Comparison of ENCODE assay signal across 1 cellular context in the genomic region with DNA sequence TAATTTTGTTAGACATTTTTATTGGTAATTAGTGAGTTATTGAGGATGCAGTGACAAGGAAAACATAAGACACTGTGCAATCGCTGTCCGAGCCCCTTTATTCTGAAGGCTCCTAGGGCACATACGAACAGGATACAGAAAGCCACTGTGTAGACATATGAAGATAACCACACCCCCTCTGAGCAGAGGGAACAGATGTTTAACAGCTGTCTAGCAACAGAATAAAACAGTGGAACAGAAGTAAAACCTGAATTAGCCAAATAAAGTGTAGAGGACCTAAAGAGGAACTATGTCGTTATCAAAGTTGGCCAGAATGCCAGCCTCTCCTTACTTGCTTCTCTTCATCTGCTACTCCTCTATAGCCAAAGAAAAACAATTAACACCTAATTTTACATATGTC.
A peak's percentile ranks its signal among the peaks of the same experiment; 100 is the strongest.
TF ChIP-seq lines count a peak whose summit lies in the region.

No MANE protein-coding gene starts in this region.

TF ChIP-seq in K562, 482 proteins besides CTCF, POLR2A, EP300 and RAD21 (continued from another document and continues in another):
- TF ChIP-seq, protein P1, sequence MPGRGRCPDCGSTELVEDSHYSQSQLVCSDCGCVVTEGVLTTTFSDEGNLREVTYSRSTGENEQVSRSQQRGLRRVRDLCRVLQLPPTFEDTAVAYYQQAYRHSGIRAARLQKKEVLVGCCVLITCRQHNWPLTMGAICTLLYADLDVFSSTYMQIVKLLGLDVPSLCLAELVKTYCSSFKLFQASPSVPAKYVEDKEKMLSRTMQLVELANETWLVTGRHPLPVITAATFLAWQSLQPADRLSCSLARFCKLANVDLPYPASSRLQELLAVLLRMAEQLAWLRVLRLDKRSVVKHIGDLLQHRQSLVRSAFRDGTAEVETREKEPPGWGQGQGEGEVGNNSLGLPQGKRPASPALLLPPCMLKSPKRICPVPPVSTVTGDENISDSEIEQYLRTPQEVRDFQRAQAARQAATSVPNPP (IDR thresholded peaks at IDR 0.05; ENCODE audit: borderline replicate concordance, insufficient read depth, insufficient read length), result no peak
- TF ChIP-seq DEAF1 (CRISPR knock-in tag; IDR thresholded peaks at IDR 0.05) (no peak), YY1 (IDR thresholded peaks at IDR 0.05; ENCODE audit: borderline replicate concordance in 1 of 3, control insufficient read depth in 1 of 3, extremely low read depth in 1 of 3, insufficient read depth in 3 of 3, insufficient read length in 1 of 3, insufficient replicate concordance in 2 of 3, low read depth in 1 of 3, low read length in 2 of 3) (no peak), SAFB (IDR thresholded peaks at IDR 0.05; ENCODE audit: borderline replicate concordance, low read depth, low read length) (no peak), KAT2B (IDR thresholded peaks at IDR 0.05; ENCODE audit: low read depth, low read length) (no peak), ZNF212 (CRISPR knock-in tag; IDR thresholded peaks at IDR 0.05) (no peak), ZNF785 (CRISPR knock-in tag; IDR thresholded peaks at IDR 0.05) (no peak), RCOR1 (IDR thresholded peaks at IDR 0.05; ENCODE audit: borderline replicate concordance in 1 of 2, low read depth in 2 of 2, low read length in 2 of 2) (0 out of 4 replicates have a peak, but pooled peaks of 1 of the 2 experiments have one; percentile 20), DIDO1 (tag; IDR thresholded peaks at IDR 0.05; ENCODE audit: low read depth) (no peak), CBFB (CRISPR knock-in tag; IDR thresholded peaks at IDR 0.05) (no peak), ZFPM2 (CRISPR knock-in tag; IDR thresholded peaks at IDR 0.05) (no peak), MTA3 (IDR thresholded peaks at IDR 0.05; ENCODE audit: borderline replicate concordance) (no peak), DLX4 (CRISPR knock-in tag; IDR thresholded peaks at IDR 0.05) (no peak), MITF (IDR thresholded peaks at IDR 0.05) (no peak), SRF (CRISPR knock-in tag; IDR thresholded peaks at IDR 0.05) (no peak), PURB (CRISPR knock-in tag; IDR thresholded peaks at IDR 0.05; ENCODE audit: low read depth) (no peak), TEAD4 (IDR thresholded peaks at IDR 0.05; ENCODE audit: low read length) (peak; percentile 78), TEAD4 (CRISPR knock-in tag; IDR thresholded peaks at IDR 0.05; ENCODE audit: borderline replicate concordance) (no peak), DMBX1 (CRISPR knock-in tag; IDR thresholded peaks at IDR 0.05; ENCODE audit: borderline replicate concordance) (no peak), ZNF354B (CRISPR knock-in tag; IDR thresholded peaks at IDR 0.05) (no peak), SNRNP70 (optimal IDR thresholded peaks at IDR 0.05; ENCODE audit: low read depth, low read length) (no peak), ZSCAN29 (IDR thresholded peaks at IDR 0.05) (no peak), ZFP91 (CRISPR knock-in tag; IDR thresholded peaks at IDR 0.05) (no peak), TBP (optimal IDR thresholded peaks at IDR 0.05; ENCODE audit: low read depth, low read length) (no peak), FOXA1 (IDR thresholded peaks at IDR 0.05; ENCODE audit: borderline replicate concordance) (no peak), DNMT1 (IDR thresholded peaks at IDR 0.05) (no peak), NRF1 (conservative IDR thresholded peaks at IDR 0.05 in 1 of 2, IDR thresholded peaks at IDR 0.05 in 1 of 2) (no peak), SIN3A (IDR thresholded peaks at IDR 0.05; ENCODE audit: borderline replicate concordance in 2 of 2, control insufficient read depth in 1 of 2, low read depth in 2 of 2, low read length in 2 of 2) (peak; percentile 85 to 96)
- TF ChIP-seq, protein P2, sequence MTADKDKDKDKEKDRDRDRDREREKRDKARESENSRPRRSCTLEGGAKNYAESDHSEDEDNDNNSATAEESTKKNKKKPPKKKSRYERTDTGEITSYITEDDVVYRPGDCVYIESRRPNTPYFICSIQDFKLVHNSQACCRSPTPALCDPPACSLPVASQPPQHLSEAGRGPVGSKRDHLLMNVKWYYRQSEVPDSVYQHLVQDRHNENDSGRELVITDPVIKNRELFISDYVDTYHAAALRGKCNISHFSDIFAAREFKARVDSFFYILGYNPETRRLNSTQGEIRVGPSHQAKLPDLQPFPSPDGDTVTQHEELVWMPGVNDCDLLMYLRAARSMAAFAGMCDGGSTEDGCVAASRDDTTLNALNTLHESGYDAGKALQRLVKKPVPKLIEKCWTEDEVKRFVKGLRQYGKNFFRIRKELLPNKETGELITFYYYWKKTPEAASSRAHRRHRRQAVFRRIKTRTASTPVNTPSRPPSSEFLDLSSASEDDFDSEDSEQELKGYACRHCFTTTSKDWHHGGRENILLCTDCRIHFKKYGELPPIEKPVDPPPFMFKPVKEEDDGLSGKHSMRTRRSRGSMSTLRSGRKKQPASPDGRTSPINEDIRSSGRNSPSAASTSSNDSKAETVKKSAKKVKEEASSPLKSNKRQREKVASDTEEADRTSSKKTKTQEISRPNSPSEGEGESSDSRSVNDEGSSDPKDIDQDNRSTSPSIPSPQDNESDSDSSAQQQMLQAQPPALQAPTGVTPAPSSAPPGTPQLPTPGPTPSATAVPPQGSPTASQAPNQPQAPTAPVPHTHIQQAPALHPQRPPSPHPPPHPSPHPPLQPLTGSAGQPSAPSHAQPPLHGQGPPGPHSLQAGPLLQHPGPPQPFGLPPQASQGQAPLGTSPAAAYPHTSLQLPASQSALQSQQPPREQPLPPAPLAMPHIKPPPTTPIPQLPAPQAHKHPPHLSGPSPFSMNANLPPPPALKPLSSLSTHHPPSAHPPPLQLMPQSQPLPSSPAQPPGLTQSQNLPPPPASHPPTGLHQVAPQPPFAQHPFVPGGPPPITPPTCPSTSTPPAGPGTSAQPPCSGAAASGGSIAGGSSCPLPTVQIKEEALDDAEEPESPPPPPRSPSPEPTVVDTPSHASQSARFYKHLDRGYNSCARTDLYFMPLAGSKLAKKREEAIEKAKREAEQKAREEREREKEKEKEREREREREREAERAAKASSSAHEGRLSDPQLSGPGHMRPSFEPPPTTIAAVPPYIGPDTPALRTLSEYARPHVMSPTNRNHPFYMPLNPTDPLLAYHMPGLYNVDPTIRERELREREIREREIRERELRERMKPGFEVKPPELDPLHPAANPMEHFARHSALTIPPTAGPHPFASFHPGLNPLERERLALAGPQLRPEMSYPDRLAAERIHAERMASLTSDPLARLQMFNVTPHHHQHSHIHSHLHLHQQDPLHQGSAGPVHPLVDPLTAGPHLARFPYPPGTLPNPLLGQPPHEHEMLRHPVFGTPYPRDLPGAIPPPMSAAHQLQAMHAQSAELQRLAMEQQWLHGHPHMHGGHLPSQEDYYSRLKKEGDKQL (CRISPR knock-in tag; IDR thresholded peaks at IDR 0.05; ENCODE audit: borderline replicate concordance), result no peak
- TF ChIP-seq, protein P3, sequence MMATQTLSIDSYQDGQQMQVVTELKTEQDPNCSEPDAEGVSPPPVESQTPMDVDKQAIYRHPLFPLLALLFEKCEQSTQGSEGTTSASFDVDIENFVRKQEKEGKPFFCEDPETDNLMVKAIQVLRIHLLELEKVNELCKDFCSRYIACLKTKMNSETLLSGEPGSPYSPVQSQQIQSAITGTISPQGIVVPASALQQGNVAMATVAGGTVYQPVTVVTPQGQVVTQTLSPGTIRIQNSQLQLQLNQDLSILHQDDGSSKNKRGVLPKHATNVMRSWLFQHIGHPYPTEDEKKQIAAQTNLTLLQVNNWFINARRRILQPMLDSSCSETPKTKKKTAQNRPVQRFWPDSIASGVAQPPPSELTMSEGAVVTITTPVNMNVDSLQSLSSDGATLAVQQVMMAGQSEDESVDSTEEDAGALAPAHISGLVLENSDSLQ (IDR thresholded peaks at IDR 0.05), result no peak
- TF ChIP-seq, protein P4, sequence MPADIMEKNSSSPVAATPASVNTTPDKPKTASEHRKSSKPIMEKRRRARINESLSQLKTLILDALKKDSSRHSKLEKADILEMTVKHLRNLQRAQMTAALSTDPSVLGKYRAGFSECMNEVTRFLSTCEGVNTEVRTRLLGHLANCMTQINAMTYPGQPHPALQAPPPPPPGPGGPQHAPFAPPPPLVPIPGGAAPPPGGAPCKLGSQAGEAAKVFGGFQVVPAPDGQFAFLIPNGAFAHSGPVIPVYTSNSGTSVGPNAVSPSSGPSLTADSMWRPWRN (IDR thresholded peaks at IDR 0.05; ENCODE audit: low read depth), result no peak
- TF ChIP-seq, protein P5, sequence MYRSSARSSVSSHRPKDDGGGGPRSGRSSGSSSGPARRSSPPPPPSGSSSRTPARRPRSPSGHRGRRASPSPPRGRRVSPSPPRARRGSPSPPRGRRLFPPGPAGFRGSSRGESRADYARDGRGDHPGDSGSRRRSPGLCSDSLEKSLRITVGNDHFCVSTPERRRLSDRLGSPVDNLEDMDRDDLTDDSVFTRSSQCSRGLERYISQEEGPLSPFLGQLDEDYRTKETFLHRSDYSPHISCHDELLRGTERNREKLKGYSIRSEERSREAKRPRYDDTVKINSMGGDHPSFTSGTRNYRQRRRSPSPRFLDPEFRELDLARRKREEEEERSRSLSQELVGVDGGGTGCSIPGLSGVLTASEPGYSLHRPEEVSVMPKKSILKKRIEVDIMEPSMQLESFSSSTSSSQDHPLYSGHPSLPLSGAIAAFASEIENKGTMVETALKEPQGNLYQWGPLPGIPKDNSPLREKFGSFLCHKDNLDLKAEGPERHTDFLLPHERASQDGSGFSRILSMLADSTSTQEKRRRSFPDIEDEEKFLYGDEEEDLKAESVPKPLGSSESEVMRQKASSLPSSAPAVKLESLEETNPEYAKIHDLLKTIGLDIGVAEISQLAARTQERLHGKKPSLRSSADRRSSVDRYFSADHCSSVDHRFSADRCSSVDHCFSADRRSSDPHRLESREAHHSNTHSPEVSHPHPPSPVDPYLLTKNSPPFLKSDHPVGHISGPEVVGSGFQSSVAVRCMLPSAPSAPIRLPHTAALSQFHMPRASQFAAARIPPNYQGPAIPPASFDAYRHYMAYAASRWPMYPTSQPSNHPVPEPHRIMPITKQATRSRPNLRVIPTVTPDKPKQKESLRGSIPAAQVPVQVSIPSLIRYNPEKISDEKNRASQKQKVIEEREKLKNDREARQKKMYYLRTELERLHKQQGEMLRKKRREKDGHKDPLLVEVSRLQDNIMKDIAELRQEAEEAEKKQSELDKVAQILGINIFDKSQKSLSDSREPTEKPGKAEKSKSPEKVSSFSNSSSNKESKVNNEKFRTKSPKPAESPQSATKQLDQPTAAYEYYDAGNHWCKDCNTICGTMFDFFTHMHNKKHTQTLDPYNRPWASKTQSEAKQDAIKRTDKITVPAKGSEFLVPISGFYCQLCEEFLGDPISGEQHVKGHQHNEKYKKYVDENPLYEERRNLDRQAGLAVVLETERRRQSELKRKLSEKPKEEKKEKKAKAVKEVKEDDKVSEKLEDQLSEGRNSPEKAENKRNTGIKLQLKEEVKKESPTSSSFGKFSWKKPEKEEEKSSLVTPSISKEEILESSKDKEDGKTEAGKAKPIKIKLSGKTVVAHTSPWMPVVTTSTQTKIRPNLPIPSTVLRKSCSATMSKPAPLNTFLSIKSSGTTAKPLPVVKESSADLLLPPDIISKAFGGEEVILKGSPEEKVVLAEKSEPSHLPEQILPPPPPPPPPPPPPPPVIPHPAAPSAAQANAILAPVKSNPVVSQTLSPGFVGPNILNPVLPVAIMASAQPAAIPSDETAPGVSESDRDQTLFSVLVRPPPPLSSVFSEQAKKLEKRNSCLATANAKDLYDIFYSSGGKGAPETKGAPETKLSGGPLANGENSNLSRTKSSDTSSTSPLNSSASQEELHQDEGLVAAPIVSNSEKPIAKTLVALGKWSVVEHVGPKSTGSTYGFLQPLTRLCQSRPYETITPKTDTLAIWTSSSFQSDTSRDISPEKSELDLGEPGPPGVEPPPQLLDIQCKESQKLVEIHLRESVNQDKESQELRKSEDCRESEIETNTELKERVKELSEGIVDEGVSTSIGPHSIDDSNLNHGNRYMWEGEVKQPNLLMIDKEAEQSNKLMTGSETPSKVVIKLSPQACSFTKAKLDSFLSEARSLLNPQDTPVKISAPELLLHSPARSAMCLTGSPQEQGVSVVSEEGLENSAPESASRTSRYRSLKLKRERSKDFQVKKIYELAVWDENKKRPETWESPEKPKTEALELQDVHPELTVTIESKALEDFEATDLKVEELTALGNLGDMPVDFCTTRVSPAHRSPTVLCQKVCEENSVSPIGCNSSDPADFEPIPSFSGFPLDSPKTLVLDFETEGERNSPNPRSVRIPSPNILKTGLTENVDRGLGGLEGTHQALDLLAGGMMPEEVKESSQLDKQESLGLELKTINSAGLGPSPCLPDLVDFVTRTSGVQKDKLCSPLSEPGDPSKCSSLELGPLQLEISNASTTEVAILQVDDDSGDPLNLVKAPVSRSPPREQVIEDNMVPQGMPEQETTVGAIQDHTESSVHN (IDR thresholded peaks at IDR 0.05; ENCODE audit: borderline replicate concordance in 1 of 2, low read depth in 1 of 2), result peak in 1 of 2 experiments; percentile 73; a peak in 1 of 4 replicates
